22 cellular contexts compared by ENCODE assay signal in the genomic region with DNA sequence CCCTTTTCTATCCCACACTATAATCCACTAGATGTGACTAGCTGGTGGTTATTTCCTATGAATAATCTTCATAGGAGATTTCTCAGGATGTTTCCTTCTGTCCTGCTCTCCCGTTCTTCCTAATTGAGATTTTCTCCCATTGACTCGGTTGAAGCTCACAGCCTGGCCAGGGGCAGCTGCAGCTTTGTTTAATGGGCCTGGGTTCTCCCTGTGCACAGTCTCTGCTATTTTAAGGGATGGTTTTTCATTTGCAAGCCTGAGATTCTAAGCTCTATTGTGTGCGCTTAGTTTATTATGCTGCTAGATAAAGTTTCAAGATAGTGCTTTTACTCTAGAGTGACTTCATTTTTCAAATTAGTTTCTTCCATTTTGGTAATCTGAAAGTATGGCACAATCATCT.
"Had no signal": no experiment of that assay in that cellular context is flagged by ENCODE, and none has a peak within 500 bp of the region (broad histone marks: within the 10 kb centered on the region; RNA-seq: fewer than 3 reads in every experiment).

No MANE protein-coding gene starts in this region.

- ATAC-seq: gastroesophageal sphincter; heart right ventricle; left ventricle myocardium superior; naive thymus-derived CD8-positive, alpha-beta T cell; psoas muscle; right cardiac atrium; stimulated activated naive CD8-positive, alpha-beta T cell treated with anti-CD3 and anti-CD28 coated beads, Interleukin-15, amount 100 ng/mL, for 72 hours; T-helper 17 cell had no signal

- DNase-seq: activated CD4-positive, alpha-beta memory T cell treated with anti-CD3 and anti-CD28 coated beads for 36 hours; activated T-cell treated with anti-CD3 and anti-CD28 coated beads for 4 hours; colonic mucosa; heart right ventricle; immature natural killer cell; kidney glomerular epithelial cell; left ventricle myocardium superior; naive thymus-derived CD8-positive, alpha-beta T cell; occipital lobe; psoas muscle; right cardiac atrium; stimulated activated CD4-positive, alpha-beta T cell treated with anti-CD3 and anti-CD28 coated beads, Interleukin-2, amount 100 ng/mL, for 48 hours; stimulated activated naive CD8-positive, alpha-beta T cell treated with anti-CD3 and anti-CD28 coated beads, Interleukin-15, amount 100 ng/mL, for 72 hours; T-helper 17 cell; trophoblast cell; WERI-Rb-1 had no signal

- H3K27me3 ChIP-seq: colonic mucosa, esophagus muscularis mucosa, gastroesophageal sphincter, heart right ventricle, suprapubic skin had no signal

- H3K27ac Mint-ChIP-seq: activated CD4-positive, alpha-beta memory T cell treated with anti-CD3 and anti-CD28 coated beads for 36 hours; activated naive CD8-positive, alpha-beta T cell; activated T-helper 1 cell treated with anti-CD3 and anti-CD28 coated beads, Interleukin-12 subunit alpha, Interleukin-12 subunit beta, Interleukin-2, Interleukin-4 antibody, amounts not matched to agents 30 ng/mL and 10 ng/mL and 1 ng/mL, durations not matched to agents 14 hours and 24 hours and 36 hours; stimulated activated naive CD8-positive, alpha-beta T cell treated with anti-CD3 and anti-CD28 coated beads, Interleukin-15, amount 100 ng/mL, for 72 hours; T-helper 17 cell had no signal

- H3K9me3 ChIP-seq: colonic mucosa, esophagus muscularis mucosa, gastroesophageal sphincter, heart right ventricle, psoas muscle, suprapubic skin had no signal

- H3K4me3 Mint-ChIP-seq: activated CD4-positive, alpha-beta memory T cell treated with anti-CD3 and anti-CD28 coated beads for 36 hours; activated naive CD8-positive, alpha-beta T cell; activated T-helper 1 cell treated with anti-CD3 and anti-CD28 coated beads, Interleukin-12 subunit alpha, Interleukin-12 subunit beta, Interleukin-2, Interleukin-4 antibody, amounts not matched to agents 30 ng/mL and 10 ng/mL and 1 ng/mL, durations not matched to agents 14 hours and 24 hours and 36 hours; immature natural killer cell; naive thymus-derived CD8-positive, alpha-beta T cell; stimulated activated naive CD8-positive, alpha-beta T cell treated with anti-CD3 and anti-CD28 coated beads, Interleukin-15, amount 100 ng/mL, for 72 hours; T-helper 17 cell had no signal

- H3K27ac ChIP-seq: colonic mucosa, esophagus muscularis mucosa, gastroesophageal sphincter, heart right ventricle, psoas muscle, skin epidermis, suprapubic skin, WERI-Rb-1 had no signal

- H3K4me3 ChIP-seq: colonic mucosa, esophagus muscularis mucosa, gastroesophageal sphincter, heart right ventricle, psoas muscle, skin epidermis, suprapubic skin had no signal

- H3K27me3 Mint-ChIP-seq: activated CD4-positive, alpha-beta memory T cell treated with anti-CD3 and anti-CD28 coated beads for 36 hours; activated naive CD8-positive, alpha-beta T cell; naive thymus-derived CD8-positive, alpha-beta T cell; stimulated activated naive CD8-positive, alpha-beta T cell treated with anti-CD3 and anti-CD28 coated beads, Interleukin-15, amount 100 ng/mL, for 72 hours; T-helper 17 cell had no signal

- H3K36me3 ChIP-seq: colonic mucosa, suprapubic skin, WERI-Rb-1 had no signal

- H3K4me1 ChIP-seq: colonic mucosa, psoas muscle, suprapubic skin had no signal

- H3K9me3 Mint-ChIP-seq: activated CD4-positive, alpha-beta memory T cell treated with anti-CD3 and anti-CD28 coated beads for 36 hours; immature natural killer cell; naive thymus-derived CD8-positive, alpha-beta T cell had no signal

- H3K4me1 Mint-ChIP-seq: stimulated activated naive CD8-positive, alpha-beta T cell treated with anti-CD3 and anti-CD28 coated beads, Interleukin-15, amount 100 ng/mL, for 72 hours had no signal
